In the genomic region with DNA sequence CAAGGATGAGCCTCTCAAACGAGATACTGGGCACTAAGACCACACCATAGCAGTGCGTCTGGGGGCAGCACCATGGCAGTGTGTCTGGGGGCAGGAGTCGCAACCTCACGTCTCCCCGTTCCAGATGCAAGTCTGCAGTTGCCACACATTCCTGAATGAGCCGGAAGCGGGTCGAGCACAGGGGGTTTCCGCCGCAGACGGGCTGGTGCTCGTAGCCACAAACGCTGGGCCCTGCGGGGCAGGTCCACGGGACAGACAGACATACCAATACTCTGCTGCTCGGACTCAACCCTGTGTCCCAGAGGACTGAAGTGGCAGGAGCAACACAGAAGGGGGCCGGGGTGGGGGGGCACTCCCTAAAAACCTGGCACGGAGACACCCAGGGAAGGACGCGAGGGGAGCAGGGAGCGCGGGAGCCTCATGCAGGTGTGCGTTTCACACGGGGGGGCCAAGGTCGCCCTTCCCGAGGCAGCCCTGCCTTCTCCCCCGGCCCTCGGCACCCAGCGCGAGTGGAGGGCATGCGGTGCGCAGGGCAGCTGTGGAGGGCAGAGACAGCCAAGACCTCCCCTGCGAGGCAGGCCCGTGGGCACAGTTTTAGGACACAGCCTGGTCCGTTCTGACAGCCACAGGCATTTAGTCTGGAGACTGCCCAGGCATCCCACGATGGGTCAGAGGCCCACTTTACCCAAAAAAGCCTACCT, we compare ENCODE assay signal across 14 cellular contexts. TPM values are rescaled to one million over a fixed set of nuclear protein-coding genes. Genes with fewer than 3 reads are reported as not detected.
A peak's percentile ranks its signal among the peaks of the same experiment; 100 is the strongest.
DNase-seq lines count a peak whose midpoint lies in the region; ATAC-seq and TF ChIP-seq lines count a peak whose summit lies in the region.
"Had no signal": no experiment of that assay in that cellular context is flagged by ENCODE, and none has a peak within 500 bp of the region (broad histone marks: within the 10 kb centered on the region; RNA-seq: fewer than 3 reads in every experiment).

No MANE protein-coding gene starts in this region.

- peaks cover 18% of the 10 kb centered on the region for H4K20me1 ChIP-seq in hepatocyte (ENCODE audit: insufficient read depth, poor library complexity, severe bottlenecking)
- H4K20me1 ChIP-seq in Karpas-422 (ENCODE audit: insufficient read depth, low read depth, low read length): 0 out of 2 replicates have a peak, but pooled peaks cover 2% of the 10 kb centered on the region

- intact Hi-C loops in upper lobe of right lung (cut with DNase I): no loop called here

- H3K27me3 Mint-ChIP-seq in nephron progenitor cell (ENCODE audit: low read depth, poor library complexity): no peaks in the 10 kb centered on the region

- no peaks in the 10 kb centered on the region for H3K9me2 ChIP-seq in hepatocyte (replicated peaks; ENCODE audit: insufficient read depth)
- no peaks in the 10 kb centered on the region for H3K9me2 ChIP-seq in Karpas-422 (replicated peaks; ENCODE audit: insufficient read depth, low read length)

- H3K4me3 ChIP-seq in hepatocyte (no peak overlapping the region), upper lobe of right lung (no peak overlapping the region), Karpas-422 (ENCODE audit: low read length) (no peak overlapping the region)

- DNase-seq in RWPE1 (ENCODE audit: low spot score): no peak
- no peak for DNase-seq in hepatocyte (ENCODE audit: low spot score)
- DNase-seq in nephron progenitor cell: no peak
- DNase-seq in upper lobe of right lung: peak; percentile 55
- no peak for DNase-seq in Karpas-422
- DNase-seq: ACHN, DMS79 treated with DMSO at 0.1 percent for 48 hours, HFFc6, NCI-H1092 treated with DMSO at 0.1 percent for 48 hours, SHP77 treated with DMSO at 0.1 percent for 48 hours had no signal

- H3K9me3 Mint-ChIP-seq in nephron progenitor cell: no peaks in the 10 kb centered on the region
- H3K9me3 Mint-ChIP-seq: HFFc6, IgD-negative memory B cell had no signal

- H3K4me1 Mint-ChIP-seq in nephron progenitor cell: peaks cover 21% of the 10 kb centered on the region

- ATAC-seq in upper lobe of right lung (no peak), HG03457 (IDR thresholded peaks at IDR 0.05; ENCODE audit: unreplicated experiment) (no peak), HG03439 (IDR thresholded peaks at IDR 0.05; ENCODE audit: unreplicated experiment) (no peak)
- ATAC-seq: SK-N-SH treated with all-trans-retinoic acid at 6 μM for 48 hours had no signal

- H3K9ac ChIP-seq in Karpas-422 (ENCODE audit: low read length): no peak overlapping the region

- H3K79me2 ChIP-seq in hepatocyte (peaks cover 29% of the 10 kb centered on the region), Karpas-422 (ENCODE audit: low read length) (0 out of 2 replicates have a peak, but pooled peaks cover under 1% of the 10 kb centered on the region)

- peak overlapping the region; percentile 79 for H3K27ac Mint-ChIP-seq in nephron progenitor cell
- H3K27ac Mint-ChIP-seq: HFFc6 had no signal

- CTCF ChIA-PET in RWPE1 (lab: Yijun Ruan, JAX): no interaction called here

- H3K4me3 Mint-ChIP-seq in nephron progenitor cell: no peak overlapping the region
- H3K4me3 Mint-ChIP-seq: HFFc6 had no signal

- TF ChIP-seq CTCF in RWPE1 (conservative IDR thresholded peaks at IDR 0.05; ENCODE audit: low read depth) (no peak), hepatocyte (IDR thresholded peaks at IDR 0.05; ENCODE audit: poor library complexity) (no peak), nephron progenitor cell (IDR thresholded peaks at IDR 0.05) (no peak), upper lobe of right lung (IDR thresholded peaks at IDR 0.05) (no peak)

- H3K27ac ChIP-seq in RWPE1: peak overlapping the region; percentile 69; the same call in 1 of the 2 replicates
- peak overlapping the region; percentile 96 for H3K27ac ChIP-seq in hepatocyte
- H3K27ac ChIP-seq in upper lobe of right lung: no peak overlapping the region
- no peak overlapping the region for H3K27ac ChIP-seq in Karpas-422 (ENCODE audit: low read length)

- H3K36me3 Mint-ChIP-seq in nephron progenitor cell (ENCODE audit: low read depth): peaks cover 40% of the 10 kb centered on the region
- H3K36me3 Mint-ChIP-seq: IgD-negative memory B cell had no signal

- H3K36me3 ChIP-seq in hepatocyte (replicated peaks; ENCODE audit: insufficient read depth, low read depth) (peaks cover 4% of the 10 kb centered on the region), upper lobe of right lung (peaks cover 43% of the 10 kb centered on the region), Karpas-422 (ENCODE audit: insufficient read depth, low read length) (peaks cover 13% of the 10 kb centered on the region; the same call in 1 of the 2 replicates)

- H3K9me3 ChIP-seq in hepatocyte (ENCODE audit: low read depth) (no peaks in the 10 kb centered on the region), upper lobe of right lung (no peaks in the 10 kb centered on the region), Karpas-422 (ENCODE audit: low read length) (no peaks in the 10 kb centered on the region)

- H3K27me3 ChIP-seq in hepatocyte (no peaks in the 10 kb centered on the region), upper lobe of right lung (no peaks in the 10 kb centered on the region), Karpas-422 (ENCODE audit: low read length) (no peaks in the 10 kb centered on the region)

- H2AFZ ChIP-seq in hepatocyte (no peak overlapping the region), Karpas-422 (ENCODE audit: low read length) (no peak overlapping the region)

- WGBS in hepatocyte (ENCODE audit: low lambda C conversion rate, missing lambda C conversion rate): 96% methylated on average over 30 of the region's 36 CpGs

- H3K4me1 ChIP-seq in hepatocyte (ENCODE audit: insufficient read depth) (peaks cover 42% of the 10 kb centered on the region), upper lobe of right lung (peaks cover 19% of the 10 kb centered on the region), Karpas-422 (ENCODE audit: low read length) (no peaks in the 10 kb centered on the region)

- POLR2A ChIA-PET in RWPE1 (lab: Yijun Ruan, JAX; ENCODE audit: low non-redundant PET): no interaction called here

- H3K4me2 ChIP-seq in hepatocyte (no peak overlapping the region), Karpas-422 (ENCODE audit: low read depth, low read length, poor library complexity, severe bottlenecking) (no peak overlapping the region)

RNA-seq across cellular contexts. Expression of a gene that starts 24.5 kb away (rescaled TPM):
- total RNA-seq in hepatocyte (344 and 348 TPM in 2 replicates), upper lobe of right lung (244 TPM)
- polyA plus RNA-seq in hepatocyte: 315 and 362 TPM in 2 replicates
- 37.8 and 44.7 TPM in 2 replicates for total RNA-seq in Karpas-422 (2014; rRNA removed; shearing (Covaris generic); ENCODE audit: low replicate concordance)

RNA-seq across cellular contexts. Expression of a gene that starts 31.1 kb away (rescaled TPM):
- 68.5 and 77.2 TPM in 2 replicates for total RNA-seq in hepatocyte
- polyA plus RNA-seq in hepatocyte: 97.0 and 107 TPM in 2 replicates
- total RNA-seq in upper lobe of right lung: 85.0 TPM
- 70.3 and 80.3 TPM in 2 replicates for total RNA-seq in Karpas-422 (2014; rRNA removed; shearing (Covaris generic); ENCODE audit: low replicate concordance)

RNA-seq across cellular contexts. Expression of a gene that starts 47.4 kb away (rescaled TPM):
- total RNA-seq in hepatocyte (45.8 and 61.6 TPM in 2 replicates), upper lobe of right lung (78.8 TPM)
- polyA plus RNA-seq in hepatocyte: 50.4 and 55.2 TPM in 2 replicates
- 126 and 148 TPM in 2 replicates for total RNA-seq in Karpas-422 (2014; rRNA removed; shearing (Covaris generic); ENCODE audit: low replicate concordance)

Comparison
In these comparisons a context has a peak if more than half of its experiments do, and no peak if none do; other contexts are left out.
1. H3K27ac ChIP-seq: peak in RWPE1 (single experiment) and hepatocyte (single experiment); none in upper lobe of right lung (single experiment) and Karpas-422 (single experiment).